ENCODE assay signal across 8 cellular contexts in the genomic region with DNA sequence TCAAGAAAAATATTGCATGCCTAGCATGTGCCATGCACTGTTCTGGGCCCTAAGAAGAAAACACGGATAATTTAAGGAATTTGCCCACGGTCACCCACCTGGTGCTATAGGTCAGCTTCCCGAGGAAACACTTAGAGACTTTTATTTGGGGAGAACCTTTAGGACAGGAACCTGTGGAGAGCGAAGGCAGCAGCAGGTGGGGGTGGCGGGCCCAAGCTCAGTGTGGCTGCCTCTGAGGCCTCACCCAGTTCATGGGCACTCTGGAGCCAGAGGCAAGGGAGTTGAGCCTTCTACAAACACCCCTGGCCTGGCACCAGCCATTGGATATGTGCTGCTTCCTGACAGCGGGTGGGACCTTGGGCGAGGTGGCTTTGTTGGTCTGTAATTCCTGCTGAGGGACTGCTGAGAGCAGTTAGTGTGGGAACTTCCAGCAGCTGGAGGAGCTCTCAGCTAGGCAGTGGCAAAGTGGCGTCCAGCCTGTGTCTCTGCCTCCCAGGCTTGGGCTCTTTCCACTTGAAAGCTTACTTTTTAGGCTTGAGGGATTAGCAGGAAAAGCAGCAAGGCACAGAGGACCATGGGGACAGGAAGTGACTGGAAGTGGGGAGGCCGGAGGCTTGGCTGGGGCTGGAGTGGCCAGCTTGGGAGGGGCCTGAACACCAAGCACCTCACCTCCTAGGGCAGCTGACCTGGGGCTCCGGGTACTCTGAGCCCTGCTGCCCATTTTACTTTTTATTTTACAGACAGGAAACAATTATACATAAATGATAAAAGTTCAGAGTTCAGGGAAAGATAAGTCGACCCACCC. TPM values are rescaled to one million over a fixed set of nuclear protein-coding genes. Genes with fewer than 3 reads are reported as not detected.
A peak's percentile ranks its signal among the peaks of the same experiment; 100 is the strongest.
DNase-seq lines count a peak whose midpoint lies in the region; ATAC-seq lines count a peak whose summit lies in the region.

No MANE protein-coding gene starts in this region.

- no peaks in the 10 kb centered on the region for H3K9me3 ChIP-seq in skeletal muscle satellite cell (replicated peaks; ENCODE audit: low read length)

- ATAC-seq in activated T-helper 17 cell treated with anti-CD3 and anti-CD28 coated beads, Interleukin-2, amount 50 U/mL, for 72 hours (replicated peaks): no peak
- ATAC-seq in left colon (peak; percentile 76), HG03469 (IDR thresholded peaks at IDR 0.05; ENCODE audit: unreplicated experiment) (no peak)

- H3K27me3 Mint-ChIP-seq in activated T-helper 17 cell treated with anti-CD3 and anti-CD28 coated beads, Interleukin-2, amount 50 U/mL, for 72 hours: no peaks in the 10 kb centered on the region

- peak overlapping the region; percentile 41 for H3K9ac ChIP-seq in skeletal muscle satellite cell (ENCODE audit: low read depth, low read length)

- peaks cover 25% of the 10 kb centered on the region for H3K4me1 ChIP-seq in skeletal muscle satellite cell (ENCODE audit: control insufficient read depth, insufficient read depth, low read length)

- peaks cover 4% of the 10 kb centered on the region for H3K4me1 Mint-ChIP-seq in activated T-helper 17 cell treated with anti-CD3 and anti-CD28 coated beads, Interleukin-2, amount 50 U/mL, for 72 hours

- H3K27ac Mint-ChIP-seq in activated T-helper 17 cell treated with anti-CD3 and anti-CD28 coated beads, Interleukin-2, amount 50 U/mL, for 72 hours: peak overlapping the region; percentile 37

- intact Hi-C loops in left colon (cut with DNase I, micrococcal nuclease) (loop anchor here in 1 of 2 donors (10.0 kb wide), 1 partner anchor 176 kb away; no protein-coding TSS in a partner anchor), head of caudate nucleus (cut with DNase I) (no loop called here)

- DNase-seq in H7: peak; percentile 48
- DNase-seq in left colon: peak in 1 of 2 donors; percentile 52
- DNase-seq in head of caudate nucleus: no peak
- DNase-seq in DMS153 treated with DMSO at 0.1 percent for 48 hours (lab: John Stamatoyannopoulos, UW; ENCODE audit: unreplicated experiment): no peak
- no peak for DNase-seq in kidney glomerular epithelial cell (lab: John Stamatoyannopoulos, UW)

- peaks cover 62% of the 10 kb centered on the region for H3K36me3 Mint-ChIP-seq in activated T-helper 17 cell treated with anti-CD3 and anti-CD28 coated beads, Interleukin-2, amount 50 U/mL, for 72 hours (ENCODE audit: low read depth)

- no peak overlapping the region for H3K4me3 ChIP-seq in H7 (ENCODE audit: insufficient read depth, low read depth, low read length)
- no peak overlapping the region for H3K4me3 ChIP-seq in skeletal muscle satellite cell (ENCODE audit: low read length)

- H3K4me3 Mint-ChIP-seq in activated T-helper 17 cell treated with anti-CD3 and anti-CD28 coated beads, Interleukin-2, amount 50 U/mL, for 72 hours: no peak overlapping the region

- peak overlapping the region; percentile 52 for H3K4me2 ChIP-seq in skeletal muscle satellite cell (ENCODE audit: low read length)

- H3K36me3 ChIP-seq in H7 (replicated peaks; ENCODE audit: control insufficient read depth, insufficient read depth, low read length) (peaks cover 38% of the 10 kb centered on the region), skeletal muscle satellite cell (ENCODE audit: insufficient read depth, low read length) (peaks cover 50% of the 10 kb centered on the region)

- H3K9me3 Mint-ChIP-seq in activated T-helper 17 cell treated with anti-CD3 and anti-CD28 coated beads, Interleukin-2, amount 50 U/mL, for 72 hours: no peaks in the 10 kb centered on the region

- H3K27me3 ChIP-seq in H7 (ENCODE audit: control insufficient read depth, insufficient read depth, low read length) (no peaks in the 10 kb centered on the region), skeletal muscle satellite cell (ENCODE audit: control insufficient read depth, insufficient read depth, low read length) (no peaks in the 10 kb centered on the region)

RNA-seq across cellular contexts. Expression of a gene that starts 19.1 kb away (rescaled TPM):
- total RNA-seq in H7 (2014; rRNA removed; shearing (Covaris generic)): 268 and 275 TPM in 2 replicates
- 100 to 1,000 TPM; 115 to 164 TPM for total RNA-seq in activated T-helper 17 cell treated with anti-CD3 and anti-CD28 coated beads, Interleukin-2, amount 50 U/mL, for 72 hours
- total RNA-seq in left colon: 10 to 100 TPM; 59.6 to 78.0 TPM
- 109 and 122 TPM in 2 replicates for total RNA-seq in skeletal muscle satellite cell (2012; rRNA removed)

RNA-seq across cellular contexts. Expression of a gene that starts 19.3 kb away (rescaled TPM):
- 13.3 and 14.3 TPM in 2 replicates for total RNA-seq in H7 (2014; rRNA removed; shearing (Covaris generic))
- 10 to 100 TPM; 11.9 to 12.7 TPM for total RNA-seq in activated T-helper 17 cell treated with anti-CD3 and anti-CD28 coated beads, Interleukin-2, amount 50 U/mL, for 72 hours
- 1 to 10 TPM; 5.5 to 5.7 TPM for total RNA-seq in left colon
- 7.2 and 8.1 TPM in 2 replicates for total RNA-seq in skeletal muscle satellite cell (2012; rRNA removed)
